Comparison of ENCODE assay signal across 2 cellular contexts in the genomic region with DNA sequence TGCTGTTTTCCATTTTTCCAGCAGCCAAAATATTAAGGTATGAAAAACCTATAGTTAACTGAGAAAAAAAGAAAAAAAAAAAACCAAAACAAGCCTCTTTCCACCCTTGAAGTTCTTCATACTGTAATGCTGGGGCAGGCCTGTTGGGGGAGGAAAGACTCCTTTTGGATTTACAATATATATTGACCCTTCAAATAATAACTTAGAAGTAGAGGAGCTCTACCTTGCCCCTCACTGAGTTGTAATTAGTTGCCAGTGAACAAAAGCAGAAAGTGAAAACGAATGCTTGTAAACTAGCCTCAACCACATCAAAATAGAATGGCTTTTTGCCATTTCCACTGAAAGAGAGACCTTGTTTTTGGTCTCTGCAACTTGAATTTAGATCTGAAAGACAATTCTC.
TF ChIP-seq lines count a peak whose summit lies in the region.

No MANE protein-coding gene starts in this region.

TF ChIP-seq in HCT116, 20 proteins besides CTCF, POLR2A, EP300 and RAD21:
- TF ChIP-seq, protein P1, sequence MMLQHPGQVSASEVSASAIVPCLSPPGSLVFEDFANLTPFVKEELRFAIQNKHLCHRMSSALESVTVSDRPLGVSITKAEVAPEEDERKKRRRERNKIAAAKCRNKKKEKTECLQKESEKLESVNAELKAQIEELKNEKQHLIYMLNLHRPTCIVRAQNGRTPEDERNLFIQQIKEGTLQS (IDR thresholded peaks at IDR 0.05) = no peak
- TF ChIP-seq CBX3 (IDR thresholded peaks at IDR 0.05; ENCODE audit: low read depth) (no peak), POLR2AphosphoS5 (IDR thresholded peaks at IDR 0.05; ENCODE audit: low read depth, low read length) (no peak), ZFX (IDR thresholded peaks at IDR 0.05) (no peak)
TF ChIP-seq in HCT116: peak in this region for 0.

TF ChIP-seq in GM12878, 131 proteins besides CTCF, POLR2A, EP300 and RAD21:
- TF ChIP-seq RFX5 (IDR thresholded peaks at IDR 0.05; ENCODE audit: low read depth, low read length) (peak; percentile 59), TCF12 (IDR thresholded peaks at IDR 0.05; ENCODE audit: low read depth, low read length) (no peak)
TF ChIP-seq in GM12878: peak in this region for 1.
